Comparison of ENCODE assay signal across 14 cellular contexts in the genomic region with DNA sequence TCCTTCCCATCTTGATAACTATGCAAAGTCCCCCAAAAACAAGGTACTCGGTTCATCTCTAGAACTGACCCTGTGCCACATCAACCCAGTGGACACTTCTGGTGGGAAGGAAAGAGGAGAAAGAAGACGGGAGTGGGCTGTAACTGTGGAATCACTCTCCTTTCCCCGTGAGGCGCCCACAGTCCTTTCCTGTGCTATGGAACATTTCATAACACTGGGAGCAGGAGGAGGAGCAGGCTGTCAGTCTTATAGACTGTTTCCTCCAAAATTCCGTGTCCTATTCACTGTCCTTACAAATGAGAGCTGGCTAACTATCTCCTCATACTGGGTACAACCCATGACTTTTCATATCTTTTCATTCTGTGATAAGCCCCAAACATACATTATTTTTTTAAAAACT. TPM values are rescaled to one million over a fixed set of nuclear protein-coding genes. Genes with fewer than 3 reads are reported as not detected.
DNase-seq lines count a peak whose midpoint lies in the region; TF ChIP-seq lines count a peak whose summit lies in the region.
"Had no signal": no experiment of that assay in that cellular context is flagged by ENCODE, and none has a peak within 500 bp of the region (broad histone marks: within the 10 kb centered on the region; RNA-seq: fewer than 3 reads in every experiment).

No MANE protein-coding gene starts in this region.

- H3K4me2 ChIP-seq in mesendoderm (ENCODE audit: low read length): no peak overlapping the region

- peaks cover 25% of the 10 kb centered on the region for H3K4me1 Mint-ChIP-seq in activated T-cell treated with anti-CD3 and anti-CD28 coated beads, Interleukin-2, amount 50 U/mL, for 24 hours (ENCODE audit: low read depth)

- no peak overlapping the region for H3K4ac ChIP-seq in mesendoderm (ENCODE audit: low read depth, low read length)

- intact Hi-C loops in dorsolateral prefrontal cortex (cut with DNase I) (no loop called here), transverse colon (cut with DNase I; ENCODE audit: low total_unique reads) (no loop called here)

- no peaks in the 10 kb centered on the region for H3K79me2 ChIP-seq in mesendoderm (ENCODE audit: control insufficient read depth, insufficient read depth, low read length)

- H2BK5ac ChIP-seq in mesendoderm (ENCODE audit: low read length): no peak overlapping the region

- H3K27me3 ChIP-seq in dorsolateral prefrontal cortex (no peaks in the 10 kb centered on the region), mesendoderm (ENCODE audit: insufficient read depth, low read length, poor library complexity) (no peaks in the 10 kb centered on the region), transverse colon (no peaks in the 10 kb centered on the region)

- H3K27ac ChIP-seq in dorsolateral prefrontal cortex (peak overlapping the region in 31 of 59 donors; percentile 6 to 76 (median 50)), mesendoderm (ENCODE audit: low read depth, low read length) (no peak overlapping the region), transverse colon (peak overlapping the region; percentile 47 to 73 (median 64))
- H3K27ac ChIP-seq: HL-60 had no signal

- peaks cover 5% of the 10 kb centered on the region for H3K27me3 Mint-ChIP-seq in activated T-cell treated with anti-CD3 and anti-CD28 coated beads, Interleukin-2, amount 50 U/mL, for 24 hours
- H3K27me3 Mint-ChIP-seq: activated CD8-positive, alpha-beta memory T cell treated with anti-CD3 and anti-CD28 coated beads, Interleukin-2, amount 10 ng/mL, durations not matched to agents 7 days and 5 days; CD4-positive, alpha-beta T cell had no signal

- H3K9me3 Mint-ChIP-seq in activated T-cell treated with anti-CD3 and anti-CD28 coated beads, Interleukin-2, amount 50 U/mL, for 24 hours: no peaks in the 10 kb centered on the region
- H3K9me3 Mint-ChIP-seq: activated B cell treated with CpG ODN at 0.5 μM for 24 hours; CD4-positive, alpha-beta T cell had no signal

- no peak overlapping the region for H4K5ac ChIP-seq in mesendoderm (ENCODE audit: low read length)

- no peak overlapping the region for H3K4me3 Mint-ChIP-seq in activated T-cell treated with anti-CD3 and anti-CD28 coated beads, Interleukin-2, amount 50 U/mL, for 24 hours
- H3K4me3 Mint-ChIP-seq: activated B cell treated with CpG ODN at 0.5 μM for 24 hours; activated CD8-positive, alpha-beta memory T cell treated with anti-CD3 and anti-CD28 coated beads, Interleukin-2, amount 10 ng/mL, durations not matched to agents 7 days and 5 days; CD4-positive, alpha-beta T cell had no signal

- H3K36me3 ChIP-seq in mesendoderm (ENCODE audit: control insufficient read depth, insufficient read depth, low read length) (no peaks in the 10 kb centered on the region), transverse colon (no peaks in the 10 kb centered on the region)

- TF ChIP-seq CTCF in dorsolateral prefrontal cortex (IDR thresholded peaks at IDR 0.05 in 54 of 56, conservative IDR thresholded peaks at IDR 0.05 in 2 of 56; ENCODE audit: low read depth in 1 of 56, partially characterized antibody in 56 of 56): no peak
- no peak for TF ChIP-seq CTCF in transverse colon (IDR thresholded peaks at IDR 0.05)

- H3K4me1 ChIP-seq in mesendoderm (ENCODE audit: control insufficient read depth, low read depth, low read length) (peaks cover 21% of the 10 kb centered on the region), transverse colon (peaks cover 0 to 44% (median 12%) of the 10 kb centered on the region in 4 donors)

- H3K56ac ChIP-seq in mesendoderm (ENCODE audit: low read length): no peak overlapping the region

- WGBS in mesendoderm (ENCODE audit: extremely low coverage, insufficient coverage, low lambda C conversion rate): no CpG with 5 or more reads among the region's 5 CpGs
- 79 to 83% methylated on average over 5 of the region's 5 CpGs for WGBS in transverse colon (ENCODE audit: low coverage in 1 of 2), 2 donors

- no peak overlapping the region for H4K8ac ChIP-seq in mesendoderm (ENCODE audit: low read depth, low read length)

- H3K4me3 ChIP-seq in dorsolateral prefrontal cortex (no peak overlapping the region), mesendoderm (ENCODE audit: low read length) (no peak overlapping the region), transverse colon (no peak overlapping the region)

- DNase-seq in activated T-cell treated with anti-CD3 and anti-CD28 coated beads, Interleukin-2, amount 50 U/mL, for 24 hours: no peak
- no peak for DNase-seq in activated T-cell treated with anti-CD3 and anti-CD28 coated beads for 4 hours
- peak in 1 of 10 donors; percentile 36 for DNase-seq in dorsolateral prefrontal cortex
- no peak for DNase-seq in mesendoderm
- DNase-seq in transverse colon: no peak
- DNase-seq in NOMO-1 treated with dmso at 0.1 percent for 144 hours (lab: John Stamatoyannopoulos, UW; ENCODE audit: unreplicated experiment): no peak
- DNase-seq in activated CD4-positive, alpha-beta T cell treated with anti-CD3 and anti-CD28 coated beads for 48 hours: no peak
- DNase-seq in activated CD4-positive, alpha-beta T cell treated with anti-CD3 and anti-CD28 coated beads, Interleukin-2, amount 50 U/mL, for 1 hour: no peak
- DNase-seq: activated B cell treated with CpG ODN at 0.5 μM for 24 hours; activated CD8-positive, alpha-beta memory T cell treated with anti-CD3 and anti-CD28 coated beads, Interleukin-2, amount 10 ng/mL, durations not matched to agents 7 days and 5 days; CD4-positive, alpha-beta T cell; KBM-7; NCI-H2227 treated with DMSO at 0.1 percent for 48 hours had no signal

- TF ChIP-seq EP300 in transverse colon (IDR thresholded peaks at IDR 0.05; ENCODE audit: low read depth): no peak

- H3K18ac ChIP-seq in mesendoderm (ENCODE audit: low read length): no peak overlapping the region

- in situ Hi-C loops in transverse colon (cut with MboI; ENCODE audit: low pct_ligation_motif_present in 1 of 4, low pct_unique_long_range_greater_than_20kb in 1 of 4, low sequenced_read_pairs in 3 of 4): no loop called here

- H3K9me3 ChIP-seq in transverse colon: no peaks in the 10 kb centered on the region

- no peaks in the 10 kb centered on the region for H3K36me3 Mint-ChIP-seq in activated T-cell treated with anti-CD3 and anti-CD28 coated beads, Interleukin-2, amount 50 U/mL, for 24 hours (ENCODE audit: low read depth)
- H3K36me3 Mint-ChIP-seq: activated CD8-positive, alpha-beta memory T cell treated with anti-CD3 and anti-CD28 coated beads, Interleukin-2, amount 10 ng/mL, durations not matched to agents 7 days and 5 days had no signal

- H2BK15ac ChIP-seq in mesendoderm (replicated peaks; ENCODE audit: low read depth): no peak overlapping the region

- no peaks in the 10 kb centered on the region for H3K79me1 ChIP-seq in mesendoderm (ENCODE audit: low read length)

- TF ChIP-seq POLR2A in transverse colon (IDR thresholded peaks at IDR 0.05): no peak

- no peak overlapping the region for H3K9ac ChIP-seq in mesendoderm (ENCODE audit: low read length)

- no peak overlapping the region for H3K23ac ChIP-seq in mesendoderm (ENCODE audit: low read length)

- peak overlapping the region; percentile 63 for H2AK5ac ChIP-seq in mesendoderm (ENCODE audit: low read length)

- peak overlapping the region; percentile 6 for H3K27ac Mint-ChIP-seq in activated T-cell treated with anti-CD3 and anti-CD28 coated beads, Interleukin-2, amount 50 U/mL, for 24 hours
- H3K27ac Mint-ChIP-seq: activated B cell treated with CpG ODN at 0.5 μM for 24 hours; activated CD8-positive, alpha-beta memory T cell treated with anti-CD3 and anti-CD28 coated beads, Interleukin-2, amount 10 ng/mL, durations not matched to agents 7 days and 5 days; CD4-positive, alpha-beta T cell had no signal

- H2BK120ac ChIP-seq in mesendoderm (ENCODE audit: low read depth, low read length): no peak overlapping the region

RNA-seq across cellular contexts. Expression of a gene that starts 40.7 kb away (rescaled TPM):
- total RNA-seq in dorsolateral prefrontal cortex (100 to 1,000 TPM in 47 of 120 experiments, 10 to 100 TPM in 73; 49.5 to 154 (median 97.2) TPM), transverse colon (100 to 1,000 TPM in 1 of 4 donors, 10 to 100 TPM in 3; 58.7 to 209 (median 97.9) TPM)
- polyA plus RNA-seq in mesendoderm (2013, experiment 1 of 2): 1.3 TPM
- polyA plus RNA-seq in mesendoderm (2013, experiment 2 of 2): 1.2 TPM
